ENCODE assay signal across 25 cellular contexts in the genomic region with DNA sequence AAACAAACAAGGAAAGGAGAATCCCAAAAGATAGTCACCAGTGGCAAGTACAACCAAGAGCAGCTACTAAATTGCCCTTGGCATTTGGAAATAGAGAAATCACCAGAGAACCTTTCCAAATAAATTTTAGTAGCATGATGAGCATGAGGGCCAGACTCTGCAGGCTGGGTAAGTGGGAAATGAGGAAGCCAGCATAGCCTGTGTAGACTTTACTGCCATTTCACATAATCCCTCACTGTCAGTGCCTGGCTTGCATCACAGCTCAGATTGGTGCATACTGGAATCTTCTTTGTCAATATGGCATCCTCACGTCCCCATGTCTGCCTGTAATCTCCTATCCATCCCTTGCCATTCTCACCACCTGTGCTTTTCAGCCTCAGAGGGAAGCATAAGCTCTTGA. TPM values are rescaled to one million over a fixed set of nuclear protein-coding genes. Genes with fewer than 3 reads are reported as not detected.
A peak's percentile ranks its signal among the peaks of the same experiment; 100 is the strongest.
DNase-seq lines count a peak whose midpoint lies in the region; ATAC-seq, FAIRE-seq and TF ChIP-seq lines count a peak whose summit lies in the region.
"Had no signal": no experiment of that assay in that cellular context is flagged by ENCODE, and none has a peak within 500 bp of the region (broad histone marks: within the 10 kb centered on the region; RNA-seq: fewer than 3 reads in every experiment).

No MANE protein-coding gene starts in this region.

- no peak for DNase-seq in activated CD8-positive, alpha-beta T cell treated with anti-CD3 and anti-CD28 coated beads for 36 hours
- DNase-seq in activated CD8-positive, alpha-beta T cell treated with anti-CD3 and anti-CD28 coated beads, Interleukin-2, amount 10 ng/mL, durations not matched to agents 7 days and 5 days = no peak
- DNase-seq in bronchial epithelial cell (ENCODE audit: low read depth) (no peak), substantia nigra (lab: John Stamatoyannopoulos, UW) (no peak), NCI-H526 (lab: John Stamatoyannopoulos, UW) (no peak)
- no peak for DNase-seq in stimulated activated naive CD4-positive, alpha-beta T cell treated with Interleukin-2 at 50 U/mL for 16 hours (lab: John Stamatoyannopoulos, UW)
- DNase-seq: activated naive CD4-positive, alpha-beta T cell; body of pancreas; C1 segment of cervical spinal cord; DMS 273 treated with DMSO at 0.1 percent for 48 hours; foreskin melanocyte; H9; left cardiac atrium; NCI-H1048; NCI-H2081; OCI-M1; SHP77 treated with DMSO at 0.1 percent for 48 hours had no signal

- H3K36me3 Mint-ChIP-seq in activated CD8-positive, alpha-beta T cell treated with anti-CD3 and anti-CD28 coated beads for 36 hours (ENCODE audit: low read depth) = peaks cover 29% of the 10 kb centered on the region
- H3K36me3 Mint-ChIP-seq in activated CD8-positive, alpha-beta T cell treated with anti-CD3 and anti-CD28 coated beads, Interleukin-2, amount 10 ng/mL, durations not matched to agents 7 days and 5 days (ENCODE audit: low read depth) = peaks cover 7% of the 10 kb centered on the region

- no peaks in the 10 kb centered on the region for H3K27me3 ChIP-seq in bronchial epithelial cell (ENCODE audit: control insufficient read depth, insufficient read depth, low read length)
- H3K27me3 ChIP-seq: body of pancreas had no signal

- TF ChIP-seq CTCF in activated CD8-positive, alpha-beta T cell treated with anti-CD3 and anti-CD28 coated beads for 36 hours (IDR thresholded peaks at IDR 0.05) = no peak
- TF ChIP-seq CTCF in bronchial epithelial cell (IDR thresholded peaks at IDR 0.05; ENCODE audit: insufficient read depth, low read length, severe bottlenecking) = no peak

- H3K27ac Mint-ChIP-seq in activated CD8-positive, alpha-beta T cell treated with anti-CD3 and anti-CD28 coated beads for 36 hours = peak overlapping the region; percentile 62
- H3K27ac Mint-ChIP-seq in activated CD8-positive, alpha-beta T cell treated with anti-CD3 and anti-CD28 coated beads, Interleukin-2, amount 10 ng/mL, durations not matched to agents 7 days and 5 days = no peak overlapping the region
- H3K27ac Mint-ChIP-seq: dendritic cell treated with granulocyte-macrophage colony-stimulating factor and Interleukin-4, amounts not matched to agents 40 ng/mL and 50 ng/mL, for 4 days; mesothelial cell of epicardium; stimulated activated memory B cell treated with anti-CD40 and anti-IgM and Interleukin-4, amounts not matched to agents 10 μg/mL and 1 μg/mL and 100 μg/mL, for 72 hours; type B pancreatic cell had no signal

- no peaks in the 10 kb centered on the region for H3K27me3 Mint-ChIP-seq in activated CD8-positive, alpha-beta T cell treated with anti-CD3 and anti-CD28 coated beads for 36 hours
- H3K27me3 Mint-ChIP-seq in activated CD8-positive, alpha-beta T cell treated with anti-CD3 and anti-CD28 coated beads, Interleukin-2, amount 10 ng/mL, durations not matched to agents 7 days and 5 days (ENCODE audit: low read depth) = no peaks in the 10 kb centered on the region
- H3K27me3 Mint-ChIP-seq: dendritic cell treated with granulocyte-macrophage colony-stimulating factor and Interleukin-4, amounts not matched to agents 40 ng/mL and 50 ng/mL, for 4 days; stimulated activated memory B cell treated with anti-CD40 and anti-IgM and Interleukin-4, amounts not matched to agents 10 μg/mL and 1 μg/mL and 100 μg/mL, for 72 hours; type B pancreatic cell had no signal

- peaks cover 3% of the 10 kb centered on the region for H3K36me3 ChIP-seq in bronchial epithelial cell (ENCODE audit: control insufficient read depth, insufficient read depth, low read length)

- H3K4me3 Mint-ChIP-seq in activated CD8-positive, alpha-beta T cell treated with anti-CD3 and anti-CD28 coated beads for 36 hours = no peak overlapping the region
- no peak overlapping the region for H3K4me3 Mint-ChIP-seq in activated CD8-positive, alpha-beta T cell treated with anti-CD3 and anti-CD28 coated beads, Interleukin-2, amount 10 ng/mL, durations not matched to agents 7 days and 5 days
- H3K4me3 Mint-ChIP-seq: dendritic cell treated with granulocyte-macrophage colony-stimulating factor and Interleukin-4, amounts not matched to agents 40 ng/mL and 50 ng/mL, for 4 days; H9; mesothelial cell of epicardium; neural crest cell; stimulated activated memory B cell treated with anti-CD40 and anti-IgM and Interleukin-4, amounts not matched to agents 10 μg/mL and 1 μg/mL and 100 μg/mL, for 72 hours; type B pancreatic cell had no signal

- no peak for ATAC-seq in activated CD8-positive, alpha-beta T cell treated with anti-CD3 and anti-CD28 coated beads for 36 hours
- no peak for ATAC-seq in activated CD8-positive, alpha-beta T cell treated with anti-CD3 and anti-CD28 coated beads, Interleukin-2, amount 10 ng/mL, durations not matched to agents 7 days and 5 days
- ATAC-seq in HG03175 (IDR thresholded peaks at IDR 0.05; ENCODE audit: unreplicated experiment) (peak; percentile 8), HG03039 (IDR thresholded peaks at IDR 0.05; ENCODE audit: unreplicated experiment) (no peak)
- ATAC-seq: body of pancreas; left cardiac atrium; stimulated activated memory B cell treated with anti-CD40 and anti-IgM and Interleukin-4, amounts not matched to agents 10 μg/mL and 1 μg/mL and 100 μg/mL, for 72 hours had no signal

- intact Hi-C loops in activated CD8-positive, alpha-beta T cell treated with anti-CD3 and anti-CD28 coated beads for 36 hours (cut with micrococcal nuclease) = no loop called here

- H3K27ac ChIP-seq in substantia nigra (ENCODE audit: low read depth, low read length, poor library complexity, severe bottlenecking) = peak overlapping the region; percentile 2
- H3K27ac ChIP-seq: body of pancreas had no signal

- FAIRE-seq in bronchial epithelial cell (lab: Jason Lieb, UNC) = peak; percentile 62

- POLR2A ChIA-PET in activated CD8-positive, alpha-beta T cell treated with anti-CD3 and anti-CD28 coated beads for 36 hours (lab: Charles Lee) = interaction anchor here (1.0 to 3.6 kb wide), 3 partner anchors 12 to 36 kb away, joined by 3 to 13 read pairs (median 8); partner anchors contain the start of gene GRAMD2B
- POLR2A ChIA-PET in activated CD8-positive, alpha-beta T cell treated with anti-CD3 and anti-CD28 coated beads, Interleukin-2, amount 10 ng/mL, durations not matched to agents 7 days and 5 days (lab: Charles Lee) = interaction anchor here (0.9 to 1.6 kb wide), 3 partner anchors 9 to 15 kb away, joined by 3 to 6 read pairs (median 4); partner anchors contain the start of gene GRAMD2B

- no peak overlapping the region for H3K4me3 ChIP-seq in bronchial epithelial cell (ENCODE audit: low read depth, low read length)
- H3K4me3 ChIP-seq: body of pancreas had no signal

- no peaks in the 10 kb centered on the region for H3K9me3 Mint-ChIP-seq in activated CD8-positive, alpha-beta T cell treated with anti-CD3 and anti-CD28 coated beads for 36 hours
- peaks cover 4% of the 10 kb centered on the region for H3K9me3 Mint-ChIP-seq in activated CD8-positive, alpha-beta T cell treated with anti-CD3 and anti-CD28 coated beads, Interleukin-2, amount 10 ng/mL, durations not matched to agents 7 days and 5 days (ENCODE audit: insufficient read depth)
- H3K9me3 Mint-ChIP-seq: dendritic cell treated with granulocyte-macrophage colony-stimulating factor and Interleukin-4, amounts not matched to agents 40 ng/mL and 50 ng/mL, for 4 days; H9; stimulated activated memory B cell treated with anti-CD40 and anti-IgM and Interleukin-4, amounts not matched to agents 10 μg/mL and 1 μg/mL and 100 μg/mL, for 72 hours; type B pancreatic cell had no signal

- CTCF ChIA-PET in activated CD8-positive, alpha-beta T cell treated with anti-CD3 and anti-CD28 coated beads for 36 hours (lab: Charles Lee) = interaction anchor here (1.0 kb wide), 3 partner anchors 17 to 75 kb away, joined by 3 to 5 read pairs (median 3); no protein-coding TSS in a partner anchor
- CTCF ChIA-PET in activated CD8-positive, alpha-beta T cell treated with anti-CD3 and anti-CD28 coated beads, Interleukin-2, amount 10 ng/mL, durations not matched to agents 7 days and 5 days (lab: Charles Lee) = no interaction called here

- peaks cover 27% of the 10 kb centered on the region for H3K4me1 Mint-ChIP-seq in activated CD8-positive, alpha-beta T cell treated with anti-CD3 and anti-CD28 coated beads for 36 hours (ENCODE audit: low read depth)
- peaks cover 3% of the 10 kb centered on the region for H3K4me1 Mint-ChIP-seq in activated CD8-positive, alpha-beta T cell treated with anti-CD3 and anti-CD28 coated beads, Interleukin-2, amount 10 ng/mL, durations not matched to agents 7 days and 5 days (ENCODE audit: low read depth)
- H3K4me1 Mint-ChIP-seq: H9; stimulated activated memory B cell treated with anti-CD40 and anti-IgM and Interleukin-4, amounts not matched to agents 10 μg/mL and 1 μg/mL and 100 μg/mL, for 72 hours had no signal

RNA-seq across cellular contexts. Expression of gene GRAMD2B, which starts 14.5 kb away (rescaled TPM):
- 1 to 10 TPM; 8.0 to 8.4 TPM for total RNA-seq in activated CD8-positive, alpha-beta T cell treated with anti-CD3 and anti-CD28 coated beads for 36 hours
- 1 to 10 TPM; 3.3 to 6.5 TPM for total RNA-seq in activated CD8-positive, alpha-beta T cell treated with anti-CD3 and anti-CD28 coated beads, Interleukin-2, amount 10 ng/mL, durations not matched to agents 7 days and 5 days
- total RNA-seq in bronchial epithelial cell = 9.2 and 12.0 TPM in 2 replicates
- total RNA-seq: NCI-H460 had no signal
